In the genomic region with DNA sequence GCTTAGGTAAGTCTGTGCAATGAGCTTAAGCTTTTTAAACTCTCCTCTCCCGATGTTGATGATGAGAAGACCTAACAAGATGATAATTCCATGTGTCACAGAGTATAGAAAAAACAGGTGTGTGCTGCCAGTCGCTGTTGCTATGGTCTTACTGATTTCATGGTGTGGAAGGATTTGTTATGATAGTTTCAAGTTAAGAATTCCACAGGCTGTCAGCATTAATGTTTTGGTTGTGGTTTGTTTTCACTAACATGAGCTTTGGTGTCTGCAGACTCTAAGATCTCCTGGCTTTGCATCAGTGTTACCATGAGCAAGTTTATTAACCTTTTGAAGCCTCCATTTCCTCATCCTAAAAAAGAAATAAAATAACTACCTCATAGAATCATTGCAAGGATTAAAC, we compare ENCODE assay signal across 31 cellular contexts.
"Had no signal": no experiment of that assay in that cellular context is flagged by ENCODE, and none has a peak within 500 bp of the region (broad histone marks: within the 10 kb centered on the region; RNA-seq: fewer than 3 reads in every experiment).

No MANE protein-coding gene starts in this region.

- H3K27me3 ChIP-seq: brain microvascular endothelial cell, gastrocnemius medialis, neutrophil, pancreas, right lobe of liver, stomach, uterus had no signal

- H3K27ac Mint-ChIP-seq: activated CD4-positive, alpha-beta memory T cell treated with anti-CD3 and anti-CD28 coated beads, Interleukin-2, amount 10 ng/mL, durations not matched to agents 7 days and 5 days; activated CD4-positive, alpha-beta T cell treated with anti-CD3 and anti-CD28 coated beads, Interleukin-2, amount 10 ng/mL, durations not matched to agents 24 days and 14 days; activated CD8-positive, alpha-beta memory T cell treated with anti-CD3 and anti-CD28 coated beads, Interleukin-2, amount 10 ng/mL, durations not matched to agents 7 days and 5 days; activated naive CD8-positive, alpha-beta T cell treated with anti-CD3 and anti-CD28 coated beads, Interleukin-2, amount 50 U/mL, for 24 hours; effector memory CD8-positive, alpha-beta T cell; mesothelial cell of epicardium; natural killer cell treated with Interleukin-12 subunit alpha and Interleukin-12 subunit beta and Interleukin-15 and Interleukin-18, amount 100 ng/mL, for 72 hours; stimulated activated effector memory CD8-positive, alpha-beta T cell treated with anti-CD3 and anti-CD28 coated beads, Interleukin-12 subunit alpha, Interleukin-12 subunit beta, amount 100 ng/mL, for 72 hours; T-cell; T-helper 2 cell treated with Interferon-gamma antibody and Interleukin-4, amounts not matched to agents 5 μg/mL and 100 μg/mL, for 36 hours had no signal

- ATAC-seq: activated CD4-positive, CD25-positive, alpha-beta regulatory T cell treated with anti-CD3 and anti-CD28 coated beads, Interleukin-2, amount 50 U/mL, for 24 hours; activated CD8-positive, alpha-beta memory T cell treated with anti-CD3 and anti-CD28 coated beads, Interleukin-2, amount 10 ng/mL, durations not matched to agents 7 days and 5 days; activated naive CD8-positive, alpha-beta T cell treated with anti-CD3 and anti-CD28 coated beads, Interleukin-2, amount 50 U/mL, for 24 hours; effector memory CD8-positive, alpha-beta T cell; esophagus mucosa; gastrocnemius medialis; left lobe of liver; natural killer cell treated with Interleukin-12 subunit alpha and Interleukin-12 subunit beta and Interleukin-15 and Interleukin-18, amount 100 ng/mL, for 72 hours; pancreas; psoas muscle; right lobe of liver; stimulated activated effector memory CD8-positive, alpha-beta T cell treated with anti-CD3 and anti-CD28 coated beads, Interleukin-12 subunit alpha, Interleukin-12 subunit beta, amount 100 ng/mL, for 72 hours; T-cell had no signal

- H3K36me3 ChIP-seq: brain microvascular endothelial cell, gastrocnemius medialis, neutrophil, pancreas, uterus had no signal

- H3K27me3 Mint-ChIP-seq: activated CD4-positive, alpha-beta memory T cell treated with anti-CD3 and anti-CD28 coated beads, Interleukin-2, amount 10 ng/mL, durations not matched to agents 7 days and 5 days; activated CD4-positive, alpha-beta T cell treated with anti-CD3 and anti-CD28 coated beads, Interleukin-2, amount 10 ng/mL, durations not matched to agents 24 days and 14 days; activated CD8-positive, alpha-beta memory T cell treated with anti-CD3 and anti-CD28 coated beads, Interleukin-2, amount 10 ng/mL, durations not matched to agents 7 days and 5 days; activated naive CD8-positive, alpha-beta T cell treated with anti-CD3 and anti-CD28 coated beads, Interleukin-2, amount 50 U/mL, for 24 hours; effector memory CD8-positive, alpha-beta T cell; natural killer cell treated with Interleukin-12 subunit alpha and Interleukin-12 subunit beta and Interleukin-15 and Interleukin-18, amount 100 ng/mL, for 72 hours; T-cell had no signal

- H3K4me1 Mint-ChIP-seq: activated CD4-positive, alpha-beta memory T cell treated with anti-CD3 and anti-CD28 coated beads, Interleukin-2, amount 10 ng/mL, durations not matched to agents 7 days and 5 days; activated CD4-positive, alpha-beta T cell treated with anti-CD3 and anti-CD28 coated beads, Interleukin-2, amount 10 ng/mL, durations not matched to agents 24 days and 14 days; activated CD8-positive, alpha-beta memory T cell treated with anti-CD3 and anti-CD28 coated beads, Interleukin-2, amount 10 ng/mL, durations not matched to agents 7 days and 5 days; activated naive CD8-positive, alpha-beta T cell treated with anti-CD3 and anti-CD28 coated beads, Interleukin-2, amount 50 U/mL, for 24 hours; stimulated activated effector memory CD8-positive, alpha-beta T cell treated with anti-CD3 and anti-CD28 coated beads, Interleukin-12 subunit alpha, Interleukin-12 subunit beta, amount 100 ng/mL, for 72 hours; T-cell had no signal

- H3K36me3 Mint-ChIP-seq: natural killer cell treated with Interleukin-12 subunit alpha and Interleukin-12 subunit beta and Interleukin-15 and Interleukin-18, amount 100 ng/mL, for 72 hours; stimulated activated effector memory CD8-positive, alpha-beta T cell treated with anti-CD3 and anti-CD28 coated beads, Interleukin-12 subunit alpha, Interleukin-12 subunit beta, amount 100 ng/mL, for 72 hours had no signal

- H3K9me3 ChIP-seq: gastrocnemius medialis, neutrophil, pancreas, psoas muscle, right lobe of liver, stomach, uterus had no signal

- DNase-seq: activated CD4-positive, alpha-beta memory T cell treated with anti-CD3 and anti-CD28 coated beads, Interleukin-2, amount 10 ng/mL, durations not matched to agents 7 days and 5 days; activated CD4-positive, alpha-beta T cell treated with anti-CD3 and anti-CD28 coated beads, Interleukin-2, amount 10 ng/mL, durations not matched to agents 24 days and 14 days; activated CD8-positive, alpha-beta memory T cell treated with anti-CD3 and anti-CD28 coated beads, Interleukin-2, amount 10 ng/mL, durations not matched to agents 7 days and 5 days; activated effector memory CD4-positive, alpha-beta T cell treated with anti-CD3 and anti-CD28 coated beads, Interleukin-2, amount 50 U/mL, for 16 hours; activated naive CD4-positive, alpha-beta T cell treated with anti-CD3 and anti-CD28 coated beads, Interleukin-2, amount 50 U/mL, for 16 hours; activated naive CD8-positive, alpha-beta T cell treated with anti-CD3 and anti-CD28 coated beads, Interleukin-2, amount 50 U/mL, for 24 hours; activated T-cell treated with anti-CD3 and anti-CD28 coated beads for 4 hours; brain microvascular endothelial cell; central memory CD4-positive, alpha-beta T cell; effector memory CD8-positive, alpha-beta T cell; gastrocnemius medialis; head of caudate nucleus; islet precursor cell; pancreas; psoas muscle; right lobe of liver; small intestine; stimulated activated CD4-positive, alpha-beta T cell treated with anti-CD3 and anti-CD28 coated beads, Interleukin-2, amount 100 ng/mL, for 24 hours; stomach; T-cell; trophoblast cell; uterus had no signal

- H3K9me3 Mint-ChIP-seq: activated CD4-positive, alpha-beta memory T cell treated with anti-CD3 and anti-CD28 coated beads, Interleukin-2, amount 10 ng/mL, durations not matched to agents 7 days and 5 days; effector memory CD8-positive, alpha-beta T cell; stimulated activated effector memory CD8-positive, alpha-beta T cell treated with anti-CD3 and anti-CD28 coated beads, Interleukin-12 subunit alpha, Interleukin-12 subunit beta, amount 100 ng/mL, for 72 hours had no signal

- H3K4me1 ChIP-seq: gastrocnemius medialis, psoas muscle, right lobe of liver, uterus had no signal

- H3K4me3 Mint-ChIP-seq: activated CD4-positive, alpha-beta memory T cell treated with anti-CD3 and anti-CD28 coated beads, Interleukin-2, amount 10 ng/mL, durations not matched to agents 7 days and 5 days; activated CD4-positive, alpha-beta T cell treated with anti-CD3 and anti-CD28 coated beads, Interleukin-2, amount 10 ng/mL, durations not matched to agents 24 days and 14 days; activated CD8-positive, alpha-beta memory T cell treated with anti-CD3 and anti-CD28 coated beads, Interleukin-2, amount 10 ng/mL, durations not matched to agents 7 days and 5 days; activated naive CD8-positive, alpha-beta T cell treated with anti-CD3 and anti-CD28 coated beads, Interleukin-2, amount 50 U/mL, for 24 hours; effector memory CD8-positive, alpha-beta T cell; mesothelial cell of epicardium; natural killer cell treated with Interleukin-12 subunit alpha and Interleukin-12 subunit beta and Interleukin-15 and Interleukin-18, amount 100 ng/mL, for 72 hours; stimulated activated effector memory CD8-positive, alpha-beta T cell treated with anti-CD3 and anti-CD28 coated beads, Interleukin-12 subunit alpha, Interleukin-12 subunit beta, amount 100 ng/mL, for 72 hours; T-cell; T-helper 2 cell treated with Interferon-gamma antibody and Interleukin-4, amounts not matched to agents 5 μg/mL and 100 μg/mL, for 36 hours had no signal

- H3K4me3 ChIP-seq: gastrocnemius medialis, pancreas, psoas muscle, right lobe of liver, stomach, uterus had no signal

- H3K27ac ChIP-seq: brain microvascular endothelial cell, gastrocnemius medialis, neutrophil, pancreas, psoas muscle, right lobe of liver, stomach, uterus, VCaP had no signal
